In the genomic region with DNA sequence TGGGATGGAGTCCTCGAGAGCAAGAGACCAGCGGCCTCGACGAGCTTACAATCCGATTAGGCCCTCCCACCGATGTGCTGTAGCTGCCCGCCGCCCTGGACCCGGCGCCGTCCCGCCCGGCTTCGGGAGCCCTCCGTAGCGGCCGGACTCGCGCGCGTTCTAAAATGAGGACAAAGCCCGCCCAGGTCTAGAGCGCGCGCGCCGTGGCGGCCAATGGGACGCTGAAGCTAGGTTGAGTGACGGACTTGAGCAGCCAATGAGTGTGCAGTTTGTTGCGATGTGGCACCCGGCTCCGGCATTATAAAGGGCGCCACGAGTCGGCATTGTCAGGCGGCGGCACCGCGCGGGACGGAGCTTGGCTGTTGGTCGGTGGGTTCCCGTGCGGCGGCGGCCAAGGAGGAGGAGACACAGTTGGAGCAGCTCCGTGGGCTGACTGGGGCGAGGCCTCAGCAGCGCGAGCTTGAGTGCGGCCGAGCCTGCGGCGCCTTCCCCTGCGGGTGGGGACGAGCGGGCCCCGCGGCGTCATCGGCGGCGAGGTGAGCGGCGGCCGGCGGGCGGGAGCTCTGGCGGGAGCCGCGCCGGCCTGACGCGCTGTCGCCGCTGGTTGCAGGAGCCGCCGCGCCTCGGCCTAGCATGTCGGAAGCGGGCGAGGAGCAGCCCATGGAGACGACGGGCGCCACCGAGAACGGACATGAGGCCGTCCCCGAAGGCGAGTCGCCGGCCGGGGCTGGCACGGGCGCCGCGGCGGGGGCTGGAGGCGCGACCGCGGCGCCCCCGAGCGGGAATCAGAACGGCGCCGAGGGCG, we compare ENCODE assay signal across 9 cellular contexts. TPM values are rescaled to one million over a fixed set of nuclear protein-coding genes. Genes with fewer than 3 reads are reported as not detected.
DNase-seq lines count a peak whose midpoint lies in the region; ATAC-seq, FAIRE-seq and TF ChIP-seq lines count a peak whose summit lies in the region.
"Had no signal": no experiment of that assay in that cellular context is flagged by ENCODE, and none has a peak within 500 bp of the region (broad histone marks: within the 10 kb centered on the region; RNA-seq: fewer than 3 reads in every experiment).

A gene (plus strand): TSS at position 329 of the 805 bp plus-strand sequence. CDS start 305 bp downstream, at position 634.

- DNase-seq in AG09319 (ENCODE audit: extremely low read depth, low read depth) (peak; percentile 93), NCI-H446 treated with DMSO at 0.1 percent for 48 hours (lab: John Stamatoyannopoulos, UW) (peak; percentile 88), cerebellar nuclear complex (lab: John Stamatoyannopoulos, UW) (peak; percentile 18 to 70), kidney (peak; percentile 98)
- DNase-seq in activated CD4-positive, CD25-positive, alpha-beta regulatory T cell treated with anti-CD3 and anti-CD28 coated beads, Interleukin-2, amount 50 U/mL, for 72 hours = peak; percentile 97
- peak; percentile 95 for DNase-seq in stimulated activated CD4-positive, alpha-beta T cell treated with anti-CD3 and anti-CD28 coated beads, Interleukin-15, amount 100 ng/mL, for 24 hours

- H3K9me3 ChIP-seq in kidney (ENCODE audit: control insufficient read depth in 1 of 2, low read length in 2 of 2) = no peaks in the 10 kb centered on the region

- H3K27ac ChIP-seq in kidney (ENCODE audit: low read depth in 2 of 2, low read length in 2 of 2) = peak within 1 kb of the TSS; percentile 76 to 82

- intact Hi-C loops in kidney (cut with DNase I) = no loop called here

- peak; percentile 33 for FAIRE-seq in kidney (lab: Jason Lieb, UNC)
- FAIRE-seq: colon had no signal

- H3K4me1 ChIP-seq in kidney (ENCODE audit: control insufficient read depth in 1 of 2, insufficient read depth in 1 of 2, low read depth in 1 of 2, low read length in 2 of 2) = peaks cover 11 to 15% of the 10 kb centered on the region in 2 donors

- ATAC-seq in GM19035 (IDR thresholded peaks at IDR 0.05; ENCODE audit: unreplicated experiment) (peak; percentile 81), HG03354 (IDR thresholded peaks at IDR 0.05; ENCODE audit: poor library complexity, severe bottlenecking, unreplicated experiment) (peak; percentile 83)

- TF ChIP-seq CTCF in AG09319 (IDR thresholded peaks at IDR 0.05; ENCODE audit: low read depth, low read length) (no peak), kidney (IDR thresholded peaks at IDR 0.05; ENCODE audit: borderline replicate concordance, extremely low read depth, insufficient read depth) (no peak)

- H3K4me3 ChIP-seq in kidney (ENCODE audit: low read length in 2 of 2) = peak within 1 kb of the TSS; percentile 92 to 96

- peaks cover 23 to 28% of the 10 kb centered on the region in 2 donors for H3K36me3 ChIP-seq in kidney (ENCODE audit: control insufficient read depth in 1 of 2, insufficient read depth in 2 of 2, low read length in 2 of 2)

- peak within 1 kb of the TSS; percentile 38 to 68 for H3K9ac ChIP-seq in kidney (ENCODE audit: low read length in 2 of 2)

RNA-seq across cellular contexts. Expression of the gene that starts here (rescaled TPM):
- 130 TPM for total RNA-seq in kidney
- polyA plus RNA-seq in kidney (ENCODE audit: insufficient read depth, low read depth, low replicate concordance) = 81.8 TPM

Comparison
In these comparisons a context has a peak if more than half of its experiments do, and no peak if none do; other contexts are left out.
1. Peak in every context shown above with its lines: DNase-seq, ATAC-seq, H3K4me3 ChIP-seq and H3K27ac ChIP-seq.
2. DNase-seq: peak in every context shown above with its lines; median percentile 98 in kidney; 97 in activated CD4-positive, CD25-positive, alpha-beta regulatory T cell treated with anti-CD3 and anti-CD28 coated beads, Interleukin-2, amount 50 U/mL, for 72 hours; 95 in stimulated activated CD4-positive, alpha-beta T cell treated with anti-CD3 and anti-CD28 coated beads, Interleukin-15, amount 100 ng/mL, for 24 hours; 93 in AG09319; 88 in NCI-H446 treated with DMSO at 0.1 percent for 48 hours; 44 in cerebellar nuclear complex.